In genomic region chr17:68198931-68199836, GRCh38 we compare ENCODE assay signal across 8 cellular contexts. TPM values are rescaled to one million over a fixed set of nuclear protein-coding genes. Genes with fewer than 3 reads are reported as not detected.
DNase-seq lines count a peak whose midpoint lies in the region; ATAC-seq and TF ChIP-seq lines count a peak whose summit lies in the region.

No MANE protein-coding gene starts in this region.

- H3K27me3 ChIP-seq in HUES6 (ENCODE audit: control insufficient read depth, insufficient read depth, low read length) (peaks cover 100% of the 10 kb centered on the region), tibial artery (peaks cover 0 to 65% of the 10 kb centered on the region in 2 donors)

- no peak overlapping the region for H3K27ac Mint-ChIP-seq in activated T-helper 17 cell treated with anti-CD3 and anti-CD28 coated beads, Interleukin-2, amount 50 U/mL, for 72 hours

- H3K4me3 ChIP-seq in HUES6 (ENCODE audit: low read depth, low read length) (peak overlapping the region; percentile 58), tibial artery (peak overlapping the region; percentile 0 to 32)

- H3K27me3 Mint-ChIP-seq in activated T-helper 17 cell treated with anti-CD3 and anti-CD28 coated beads, Interleukin-2, amount 50 U/mL, for 72 hours, result peaks cover 5% of the 10 kb centered on the region

- H3K4me1 ChIP-seq in HUES6 (ENCODE audit: control insufficient read depth, insufficient read depth, low read length) (peaks cover 30% of the 10 kb centered on the region), tibial artery (peaks cover 0 to 53% (median 52%) of the 10 kb centered on the region in 4 donors)

- peak; percentile 58 for ATAC-seq in activated T-helper 17 cell treated with anti-CD3 and anti-CD28 coated beads, Interleukin-2, amount 50 U/mL, for 72 hours (replicated peaks)
- no peak for ATAC-seq in GM21619 (IDR thresholded peaks at IDR 0.05; ENCODE audit: unreplicated experiment)

- TF ChIP-seq CTCF in tibial artery (IDR thresholded peaks at IDR 0.05), result no peak

- no peaks in the 10 kb centered on the region for H3K36me3 Mint-ChIP-seq in activated T-helper 17 cell treated with anti-CD3 and anti-CD28 coated beads, Interleukin-2, amount 50 U/mL, for 72 hours (ENCODE audit: low read depth)

- H3K9me3 Mint-ChIP-seq in activated T-helper 17 cell treated with anti-CD3 and anti-CD28 coated beads, Interleukin-2, amount 50 U/mL, for 72 hours, result no peaks in the 10 kb centered on the region

- no peaks in the 10 kb centered on the region for H3K9me3 ChIP-seq in HUES6 (ENCODE audit: control insufficient read depth, insufficient read depth, low read depth, low read length)
- no peaks in the 10 kb centered on the region for H3K9me3 ChIP-seq in tibial artery

- H3K9ac ChIP-seq in HUES6 (ENCODE audit: low read length), result no peak overlapping the region

- H3K4me3 Mint-ChIP-seq in activated T-helper 17 cell treated with anti-CD3 and anti-CD28 coated beads, Interleukin-2, amount 50 U/mL, for 72 hours, result peak overlapping the region; percentile 88

- peak; percentile 18 for DNase-seq in AG20443 (ENCODE audit: low spot score)
- peak; percentile 83 for DNase-seq in islet precursor cell
- no peak for DNase-seq in tibial artery
- DNase-seq in OCI-M2 (lab: John Stamatoyannopoulos, UW; ENCODE audit: unreplicated experiment), result no peak
- no peak for DNase-seq in NCI-H128 (lab: John Stamatoyannopoulos, UW; ENCODE audit: unreplicated experiment)

- intact Hi-C loops in tibial artery (cut with DNase I; ENCODE audit: low total_unique reads), result no loop called here

- H3K36me3 ChIP-seq in HUES6 (ENCODE audit: control insufficient read depth, insufficient read depth, low read length), result no peaks in the 10 kb centered on the region
- no peaks in the 10 kb centered on the region for H3K36me3 ChIP-seq in tibial artery

- H3K27ac ChIP-seq in HUES6 (ENCODE audit: low read depth, low read length) (no peak overlapping the region), tibial artery (no peak overlapping the region)

- H3K4me1 Mint-ChIP-seq in activated T-helper 17 cell treated with anti-CD3 and anti-CD28 coated beads, Interleukin-2, amount 50 U/mL, for 72 hours, result peaks cover 8% of the 10 kb centered on the region

RNA-seq across cellular contexts. Expression of gene AMZ2, which starts 48.7 kb away (rescaled TPM):
- total RNA-seq in activated T-helper 17 cell treated with anti-CD3 and anti-CD28 coated beads, Interleukin-2, amount 50 U/mL, for 72 hours, result 100 to 1,000 TPM; 100 to 112 TPM

Comparison
In these comparisons a context has a peak if more than half of its experiments do, and no peak if none do; other contexts are left out.
1. DNase-seq: peak in AG20443 (single experiment) and islet precursor cell (single experiment); none in tibial artery (0 of 2), OCI-M2 (single experiment) and NCI-H128 (single experiment).